ENCODE assay signal across 1 cellular context in genomic region chr5:42949348-42950090, GRCh38.
TF ChIP-seq lines count a peak whose summit lies in the region.

No MANE protein-coding gene starts in this region.

TF ChIP-seq in GM12878, 131 proteins besides CTCF, POLR2A, EP300 and RAD21 (continued from another document):
- TF ChIP-seq ZBTB40 (IDR thresholded peaks at IDR 0.05; ENCODE audit: borderline replicate concordance): peak; percentile 65; the same call in 1 of the 2 replicates
- TF ChIP-seq ETV6 (conservative IDR thresholded peaks at IDR 0.05 in 1 of 2, IDR thresholded peaks at IDR 0.05 in 1 of 2; ENCODE audit: borderline replicate concordance in 1 of 2, low read depth in 1 of 2): peak in 1 of 2 experiments; percentile 93; a peak in 2 of 4 replicates
- TF ChIP-seq CBX5 (IDR thresholded peaks at IDR 0.05; ENCODE audit: low read depth): no peak
- no peak for TF ChIP-seq MEF2B (IDR thresholded peaks at IDR 0.05; ENCODE audit: partially characterized antibody, poor library complexity, severe bottlenecking)
- TF ChIP-seq BCLAF1 (IDR thresholded peaks at IDR 0.05): no peak
- no peak for TF ChIP-seq SIN3A (IDR thresholded peaks at IDR 0.05; ENCODE audit: low read depth, low read length)
- TF ChIP-seq MAX (IDR thresholded peaks at IDR 0.05; ENCODE audit: low read depth, low read length): 0 out of 2 replicates have a peak, but pooled peaks have one; percentile 0
- TF ChIP-seq EED (IDR thresholded peaks at IDR 0.05; ENCODE audit: low read depth): 0 out of 2 replicates have a peak, but pooled peaks have one; percentile 21
- TF ChIP-seq RELB (IDR thresholded peaks at IDR 0.05; ENCODE audit: low read depth): 0 out of 2 replicates have a peak, but pooled peaks have one; percentile 43
- TF ChIP-seq YBX1 (IDR thresholded peaks at IDR 0.05): no peak
- 0 out of 2 replicates have a peak, but pooled peaks have one; percentile 9 for TF ChIP-seq ATF7 (IDR thresholded peaks at IDR 0.05; ENCODE audit: low read depth)
- TF ChIP-seq SMAD5 (IDR thresholded peaks at IDR 0.05; ENCODE audit: low read depth): 0 out of 2 replicates have a peak, but pooled peaks have one; percentile 39
- no peak for TF ChIP-seq BACH1 (IDR thresholded peaks at IDR 0.05; ENCODE audit: borderline replicate concordance)
- TF ChIP-seq NR2C1 (IDR thresholded peaks at IDR 0.05): no peak
- TF ChIP-seq SMC3 (IDR thresholded peaks at IDR 0.05; ENCODE audit: borderline replicate concordance, low read length): peak; percentile 7; the same call in 1 of the 2 replicates
- TF ChIP-seq ELK1 (IDR thresholded peaks at IDR 0.05; ENCODE audit: low read depth, low read length): no peak
- no peak for TF ChIP-seq REST (IDR thresholded peaks at IDR 0.05; ENCODE audit: low read depth, low read length)
- TF ChIP-seq HCFC1 (IDR thresholded peaks at IDR 0.05; ENCODE audit: low read length): no peak
- TF ChIP-seq BMI1 (IDR thresholded peaks at IDR 0.05; ENCODE audit: borderline replicate concordance): peak; percentile 66
- no peak for TF ChIP-seq EZH2 (IDR thresholded peaks at IDR 0.05; ENCODE audit: borderline replicate concordance, control insufficient read depth, low read depth, low read length)
- no peak for TF ChIP-seq BCL11A (IDR thresholded peaks at IDR 0.05; ENCODE audit: low read depth, low read length)
- no peak for TF ChIP-seq CEBPZ (IDR thresholded peaks at IDR 0.05; ENCODE audit: low read depth, low read length)
- no peak for TF ChIP-seq TARDBP (IDR thresholded peaks at IDR 0.05; ENCODE audit: borderline replicate concordance)
- 0 out of 2 replicates have a peak, but pooled peaks have one; percentile 1 for TF ChIP-seq CBFB (IDR thresholded peaks at IDR 0.05; ENCODE audit: low read depth)
- TF ChIP-seq DPF2 (IDR thresholded peaks at IDR 0.05): no peak
- no peak for TF ChIP-seq ZZZ3 (IDR thresholded peaks at IDR 0.05; ENCODE audit: control insufficient read depth, insufficient read length, low read depth)
- TF ChIP-seq POU2F2 (IDR thresholded peaks at IDR 0.05; ENCODE audit: borderline replicate concordance, low read depth, low read length): 0 out of 3 replicates have a peak, but pooled peaks have one; percentile 19
- TF ChIP-seq MTA3 (IDR thresholded peaks at IDR 0.05; ENCODE audit: borderline replicate concordance, low read length): no peak; the same call in 1 of the 2 replicates
- TF ChIP-seq KDM1A (IDR thresholded peaks at IDR 0.05; ENCODE audit: borderline replicate concordance): no peak
- TF ChIP-seq ZNF592 (IDR thresholded peaks at IDR 0.05): no peak
- peak; percentile 67 for TF ChIP-seq GABPA (IDR thresholded peaks at IDR 0.05; ENCODE audit: low read depth)
